23 cellular contexts compared by ENCODE assay signal in the genomic region with DNA sequence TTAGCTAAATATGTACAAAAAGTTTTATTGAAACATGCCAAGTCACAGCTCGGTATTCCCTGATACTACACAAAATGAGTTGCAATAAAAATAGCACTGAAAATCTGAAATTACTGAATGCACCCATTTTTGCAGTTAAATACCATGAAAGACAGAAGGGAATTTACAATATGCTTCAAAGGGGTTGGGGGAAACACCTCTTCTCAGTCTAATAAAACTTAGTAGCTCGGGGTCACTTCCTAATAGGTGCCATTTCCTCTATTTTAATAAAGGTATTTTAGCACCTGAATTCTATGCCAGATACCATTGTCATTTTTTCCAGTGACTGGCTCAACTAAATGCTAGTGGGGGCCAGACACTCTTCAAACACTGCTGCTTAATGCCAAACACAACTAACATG.
"Had no signal": no experiment of that assay in that cellular context is flagged by ENCODE, and none has a peak within 500 bp of the region (broad histone marks: within the 10 kb centered on the region; RNA-seq: fewer than 3 reads in every experiment).

No MANE protein-coding gene starts in this region.

- DNase-seq: activated CD4-positive, alpha-beta T cell treated with anti-CD3 and anti-CD28 coated beads for 4 hours; activated CD4-positive, alpha-beta T cell treated with anti-CD3 and anti-CD28 coated beads, Interleukin-2, amount 50 U/mL, for 48 hours; activated CD4-positive, CD25-positive, alpha-beta regulatory T cell; activated CD8-positive, alpha-beta memory T cell treated with anti-CD3 and anti-CD28 coated beads, Interleukin-2, amount 50 U/mL, for 48 hours; activated naive CD4-positive, alpha-beta T cell treated with Interleukin-2 at 50 U/mL for 16 hours; activated naive CD8-positive, alpha-beta T cell treated with anti-CD3 and anti-CD28 coated beads, Interleukin-2, amount 10 ng/mL, durations not matched to agents 7 days and 5 days; activated T-cell treated with anti-CD3 and anti-CD28 coated beads, Interleukin-2, amount 50 U/mL, for 4 hours; amniotic stem cell; colonic mucosa; head of caudate nucleus; hypothalamus; left ventricle myocardium superior; mesenchymal stem cell; pancreas; right cardiac atrium; stimulated activated CD4-positive, alpha-beta T cell treated with anti-CD3 and anti-CD28 coated beads, Interleukin-12 subunit alpha, Interleukin-12 subunit beta, amount 100 ng/mL, for 4 hours; stimulated activated naive CD4-positive, alpha-beta T cell; T1000; testis; upper lobe of left lung had no signal

- H3K4me1 Mint-ChIP-seq: activated naive CD8-positive, alpha-beta T cell treated with anti-CD3 and anti-CD28 coated beads, Interleukin-2, amount 10 ng/mL, durations not matched to agents 7 days and 5 days had no signal

- H3K4me3 ChIP-seq: colonic mucosa, esophagus muscularis mucosa, pancreas, testis, upper lobe of left lung had no signal

- H3K36me3 Mint-ChIP-seq: activated naive CD8-positive, alpha-beta T cell treated with anti-CD3 and anti-CD28 coated beads, Interleukin-2, amount 10 ng/mL, durations not matched to agents 7 days and 5 days had no signal

- H3K4me1 ChIP-seq: colonic mucosa, esophagus muscularis mucosa, pancreas, testis, upper lobe of left lung had no signal

- H3K27me3 ChIP-seq: colonic mucosa, esophagus muscularis mucosa, neutrophil, pancreas, testis, upper lobe of left lung had no signal

- H3K9me3 Mint-ChIP-seq: activated naive CD8-positive, alpha-beta T cell treated with anti-CD3 and anti-CD28 coated beads, Interleukin-2, amount 10 ng/mL, durations not matched to agents 7 days and 5 days; activated T-cell treated with anti-CD3 and anti-CD28 coated beads, Interleukin-2, amount 50 U/mL, for 4 hours; nephron had no signal

- H3K9me3 ChIP-seq: colonic mucosa, esophagus muscularis mucosa, neutrophil, pancreas, testis, upper lobe of left lung had no signal

- H3K4me3 Mint-ChIP-seq: activated naive CD8-positive, alpha-beta T cell treated with anti-CD3 and anti-CD28 coated beads, Interleukin-2, amount 10 ng/mL, durations not matched to agents 7 days and 5 days; activated T-cell treated with anti-CD3 and anti-CD28 coated beads, Interleukin-2, amount 50 U/mL, for 4 hours; nephron had no signal

- H3K27ac Mint-ChIP-seq: activated naive CD8-positive, alpha-beta T cell treated with anti-CD3 and anti-CD28 coated beads, Interleukin-2, amount 10 ng/mL, durations not matched to agents 7 days and 5 days; nephron had no signal

- H3K36me3 ChIP-seq: colonic mucosa, esophagus muscularis mucosa, neutrophil, pancreas, upper lobe of left lung had no signal

- ATAC-seq: activated T-cell treated with anti-CD3 and anti-CD28 coated beads, Interleukin-2, amount 50 U/mL, for 4 hours; pancreas had no signal

- H3K27me3 Mint-ChIP-seq: activated naive CD8-positive, alpha-beta T cell treated with anti-CD3 and anti-CD28 coated beads, Interleukin-2, amount 10 ng/mL, durations not matched to agents 7 days and 5 days had no signal

- H3K27ac ChIP-seq: colonic mucosa, esophagus muscularis mucosa, neutrophil, pancreas, testis, upper lobe of left lung had no signal
